In the genomic region with DNA sequence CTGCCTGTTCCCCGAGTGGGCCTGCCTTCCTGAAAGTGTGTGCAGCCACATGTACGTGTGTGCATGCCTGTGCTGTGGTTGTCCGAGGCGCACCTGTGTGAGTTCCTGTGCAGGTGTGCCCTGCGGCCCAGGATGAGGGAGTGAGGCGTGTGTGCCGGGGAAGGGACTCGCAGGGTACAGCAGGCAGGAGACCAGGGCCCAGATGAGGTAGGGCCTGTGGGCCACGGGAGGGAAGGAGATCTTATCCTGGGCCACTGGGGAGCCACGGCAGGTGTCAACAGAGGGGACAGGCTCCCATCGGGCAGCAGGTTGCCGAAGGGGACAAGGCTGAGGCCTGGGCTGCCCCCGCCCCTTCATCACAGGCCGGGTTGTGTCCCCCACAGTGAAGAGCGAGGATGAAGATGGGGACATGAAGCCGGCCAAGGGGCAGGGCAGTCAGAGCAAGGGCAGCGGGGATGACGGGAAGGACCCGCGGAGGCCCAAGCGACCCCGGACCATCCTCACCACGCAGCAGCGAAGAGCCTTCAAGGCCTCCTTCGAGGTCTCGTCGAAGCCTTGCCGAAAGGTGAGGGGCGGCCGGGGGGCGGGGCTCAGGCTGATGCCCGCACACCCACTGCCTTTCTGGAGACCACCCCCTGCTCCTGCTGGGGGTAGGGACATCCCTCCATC, we compare ENCODE assay signal across 19 cellular contexts.
A peak's percentile ranks its signal among the peaks of the same experiment; 100 is the strongest.
DNase-seq lines count a peak whose midpoint lies in the region; ATAC-seq, FAIRE-seq and TF ChIP-seq lines count a peak whose summit lies in the region.
"Had no signal": no experiment of that assay in that cellular context is flagged by ENCODE, and none has a peak within 500 bp of the region (broad histone marks: within the 10 kb centered on the region; RNA-seq: fewer than 3 reads in every experiment).

No MANE protein-coding gene starts in this region.

- DNase-seq in natural killer cell treated with Interleukin-12 subunit alpha and Interleukin-12 subunit beta and Interleukin-15 and Interleukin-18, amount 100 ng/mL, for 72 hours (ENCODE audit: low spot score), result peak; percentile 55
- no peak for DNase-seq in natural killer cell
- DNase-seq in K562 (ENCODE audit: extremely low read depth in 1 of 4, low spot score in 3 of 4), result no peak
- peak; percentile 2 for DNase-seq in neural progenitor cell (ENCODE audit: low spot score)
- DNase-seq in epidermal melanocyte (ENCODE audit: insufficient read length, low spot score), result no peak
- DNase-seq in medulla oblongata (ENCODE audit: extremely low spot score), result no peak
- DNase-seq in A172 (ENCODE audit: low spot score), result no peak
- DNase-seq: ACHN, C1 segment of cervical spinal cord, DMS79, KBM-7, NCI-H1105, NCI-H2081, NCI-H446 treated with DMSO at 0.1 percent for 48 hours, SHP77 treated with DMSO at 0.1 percent for 48 hours had no signal

- no peaks in the 10 kb centered on the region for H3F3A ChIP-seq in neural progenitor cell (ENCODE audit: low read depth)

- no peak overlapping the region for H3K9ac ChIP-seq in K562 (ENCODE audit: insufficient read depth in 1 of 2, low read depth in 2 of 2, low read length in 2 of 2)
- H3K9ac ChIP-seq in neural progenitor cell, result no peak overlapping the region
- H3K9ac ChIP-seq: SK-N-SH had no signal

- no peak overlapping the region for H3K27ac Mint-ChIP-seq in natural killer cell treated with Interleukin-12 subunit alpha and Interleukin-12 subunit beta and Interleukin-15 and Interleukin-18, amount 100 ng/mL, for 72 hours
- H3K27ac Mint-ChIP-seq in natural killer cell, result no peak overlapping the region
- H3K27ac Mint-ChIP-seq in neural progenitor cell, result no peak overlapping the region

- H3K4me2 ChIP-seq in K562 (ENCODE audit: insufficient read depth, low read length) (no peak overlapping the region), neural progenitor cell (no peak overlapping the region)
- H3K4me2 ChIP-seq: SK-N-SH had no signal

- no peaks in the 10 kb centered on the region for H3K36me3 Mint-ChIP-seq in natural killer cell treated with Interleukin-12 subunit alpha and Interleukin-12 subunit beta and Interleukin-15 and Interleukin-18, amount 100 ng/mL, for 72 hours
- H3K36me3 Mint-ChIP-seq in natural killer cell (no peaks in the 10 kb centered on the region), neural progenitor cell (no peaks in the 10 kb centered on the region)

- TF ChIP-seq RAD21 in K562 (CRISPR knock-in tag; conservative IDR thresholded peaks at IDR 0.05 in 1 of 2, IDR thresholded peaks at IDR 0.05 in 1 of 2), result no peak

- H3K9me3 ChIP-seq in K562 (replicated peaks; ENCODE audit: control insufficient read depth, insufficient read depth, low read depth, low read length) (no peaks in the 10 kb centered on the region; the same call in 1 of the 2 replicates), neural progenitor cell (ENCODE audit: low read depth) (no peaks in the 10 kb centered on the region)
- H3K9me3 ChIP-seq: SK-N-SH had no signal

- TF ChIP-seq CTCF in natural killer cell (IDR thresholded peaks at IDR 0.05) (no peak), K562 (IDR thresholded peaks at IDR 0.05 in 2 of 3, conservative IDR thresholded peaks at IDR 0.05 in 1 of 3; ENCODE audit: insufficient read depth in 2 of 3, low read depth in 1 of 3, low read length in 3 of 3) (no peak), neural progenitor cell (IDR thresholded peaks at IDR 0.05) (no peak)

- H3K79me2 ChIP-seq in K562 (ENCODE audit: control insufficient read depth, insufficient read depth, low read length) (no peaks in the 10 kb centered on the region), neural progenitor cell (ENCODE audit: low read depth) (no peaks in the 10 kb centered on the region)

- BruUV-seq in K562 (replicated peaks; lab: Mats Ljungman, UMichigan), result no TSS peak

- peaks cover 11 to 23% of the 10 kb centered on the region in 2 donors for H3K27me3 Mint-ChIP-seq in natural killer cell treated with Interleukin-12 subunit alpha and Interleukin-12 subunit beta and Interleukin-15 and Interleukin-18, amount 100 ng/mL, for 72 hours
- H3K27me3 Mint-ChIP-seq in natural killer cell (ENCODE audit: low read depth in 2 of 2) (peaks cover 13 to 27% of the 10 kb centered on the region in 2 donors), neural progenitor cell (ENCODE audit: insufficient read depth, low read depth) (peaks cover 16% of the 10 kb centered on the region)

- no peak overlapping the region for H3K4me3 Mint-ChIP-seq in natural killer cell treated with Interleukin-12 subunit alpha and Interleukin-12 subunit beta and Interleukin-15 and Interleukin-18, amount 100 ng/mL, for 72 hours
- no peak overlapping the region for H3K4me3 Mint-ChIP-seq in natural killer cell
- H3K4me3 Mint-ChIP-seq in neural progenitor cell, result no peak overlapping the region

- WGBS in K562 (ENCODE audit: insufficient coverage, low coverage, missing lambda C conversion rate), result 2% methylated on average over 22 of the region's 32 CpGs

- H3K4me1 ChIP-seq in K562 (replicated peaks in 1 of 2; ENCODE audit: control insufficient read depth in 2 of 2, insufficient read depth in 2 of 2, low read length in 2 of 2), result peaks cover 0 to 14% of the 10 kb centered on the region in 2 experiments; a peak in 2 of 5 replicates
- no peaks in the 10 kb centered on the region for H3K4me1 ChIP-seq in neural progenitor cell

- intact Hi-C loops in natural killer cell (cut with micrococcal nuclease), result no loop called here
- intact Hi-C loops in K562 (cut with micrococcal nuclease), result loop anchor here (5.0 kb wide), 2 partner anchors 81 to 191 kb away; a partner anchor contains a TSS

- H3K27me3 ChIP-seq in K562 (ENCODE audit: control insufficient read depth in 2 of 2, insufficient read depth in 2 of 2, low read length in 2 of 2), result peaks cover 4 to 64% of the 10 kb centered on the region in 2 experiments; a peak in 4 of 5 replicates
- peaks cover 54% of the 10 kb centered on the region for H3K27me3 ChIP-seq in neural progenitor cell

- no peaks in the 10 kb centered on the region for H3K36me3 ChIP-seq in K562 (ENCODE audit: control insufficient read depth, insufficient read depth, low read length)
- no peaks in the 10 kb centered on the region for H3K36me3 ChIP-seq in neural progenitor cell

- no peak for ATAC-seq in natural killer cell treated with Interleukin-12 subunit alpha and Interleukin-12 subunit beta and Interleukin-15 and Interleukin-18, amount 100 ng/mL, for 72 hours
- ATAC-seq in natural killer cell, result no peak
- ATAC-seq in K562, result no peak

- H3K4me3 ChIP-seq in K562 (no peak overlapping the region), neural progenitor cell (no peak overlapping the region)

- H3K27ac ChIP-seq in K562 (ENCODE audit: extremely low read depth, low read depth, low read length) (no peak overlapping the region), neural progenitor cell (no peak overlapping the region)

- no peak for TF ChIP-seq EP300 in K562 (IDR thresholded peaks at IDR 0.05; ENCODE audit: low read length)

- no peaks in the 10 kb centered on the region for H3K9me3 Mint-ChIP-seq in natural killer cell treated with Interleukin-12 subunit alpha and Interleukin-12 subunit beta and Interleukin-15 and Interleukin-18, amount 100 ng/mL, for 72 hours
- H3K9me3 Mint-ChIP-seq in natural killer cell (no peaks in the 10 kb centered on the region), neural progenitor cell (no peaks in the 10 kb centered on the region)

- no peak for TF ChIP-seq POLR2A in K562 (conservative IDR thresholded peaks at IDR 0.05)

- CTCF ChIA-PET in K562 (lab: Yijun Ruan, JAX; ENCODE audit: low intra/inter-chr PET ratio), result no interaction called here

- H3K9me1 ChIP-seq in K562 (ENCODE audit: control insufficient read depth, insufficient read depth, low read length), result no peaks in the 10 kb centered on the region

- no peak overlapping the region for H2AFZ ChIP-seq in K562 (ENCODE audit: low read depth, low read length)
- no peak overlapping the region for H2AFZ ChIP-seq in neural progenitor cell (replicated peaks)

- FAIRE-seq in K562 (lab: Jason Lieb, UNC), result no peak
- FAIRE-seq: GM12892, H54, RCC 7860 had no signal

- in situ Hi-C loops in K562 (cut with MboI), result loop anchor here (5.0 to 10.0 kb wide), 2 partner anchors 86 to 188 kb away; no protein-coding TSS in a partner anchor

- peaks cover 0 to 12% of the 10 kb centered on the region in 2 donors for H3K4me1 Mint-ChIP-seq in natural killer cell treated with Interleukin-12 subunit alpha and Interleukin-12 subunit beta and Interleukin-15 and Interleukin-18, amount 100 ng/mL, for 72 hours (ENCODE audit: low read depth in 2 of 2)
- H3K4me1 Mint-ChIP-seq in natural killer cell (peaks cover 0 to 18% of the 10 kb centered on the region in 2 donors), neural progenitor cell (peaks cover 26% of the 10 kb centered on the region)

- H4K20me1 ChIP-seq in K562 (replicated peaks; ENCODE audit: control insufficient read depth, insufficient read depth, low read length) (peaks cover 18% of the 10 kb centered on the region), neural progenitor cell (ENCODE audit: low read depth) (peaks cover 27% of the 10 kb centered on the region)

- POLR2A ChIA-PET in K562 (lab: Yijun Ruan, JAX), result no interaction called here

TF ChIP-seq in K562, 482 proteins besides CTCF, POLR2A, EP300 and RAD21:
- no peak for TF ChIP-seq BRD4 (IDR thresholded peaks at IDR 0.05)
- TF ChIP-seq, protein P1, sequence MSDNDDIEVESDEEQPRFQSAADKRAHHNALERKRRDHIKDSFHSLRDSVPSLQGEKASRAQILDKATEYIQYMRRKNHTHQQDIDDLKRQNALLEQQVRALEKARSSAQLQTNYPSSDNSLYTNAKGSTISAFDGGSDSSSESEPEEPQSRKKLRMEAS (CRISPR knock-in tag; IDR thresholded peaks at IDR 0.05), result 0 out of 2 replicates have a peak, but pooled peaks have one; percentile 9

Comparison
In these comparisons a context has a peak if more than half of its experiments do, and no peak if none do; other contexts are left out.
1. DNase-seq: peak in natural killer cell treated with Interleukin-12 subunit alpha and Interleukin-12 subunit beta and Interleukin-15 and Interleukin-18, amount 100 ng/mL, for 72 hours (single experiment) and neural progenitor cell (single experiment); none in natural killer cell (single experiment), K562 (0 of 4), epidermal melanocyte (single experiment), medulla oblongata (single experiment) and A172 (single experiment).